Comparison of ENCODE assay signal across 24 cellular contexts in the genomic region with DNA sequence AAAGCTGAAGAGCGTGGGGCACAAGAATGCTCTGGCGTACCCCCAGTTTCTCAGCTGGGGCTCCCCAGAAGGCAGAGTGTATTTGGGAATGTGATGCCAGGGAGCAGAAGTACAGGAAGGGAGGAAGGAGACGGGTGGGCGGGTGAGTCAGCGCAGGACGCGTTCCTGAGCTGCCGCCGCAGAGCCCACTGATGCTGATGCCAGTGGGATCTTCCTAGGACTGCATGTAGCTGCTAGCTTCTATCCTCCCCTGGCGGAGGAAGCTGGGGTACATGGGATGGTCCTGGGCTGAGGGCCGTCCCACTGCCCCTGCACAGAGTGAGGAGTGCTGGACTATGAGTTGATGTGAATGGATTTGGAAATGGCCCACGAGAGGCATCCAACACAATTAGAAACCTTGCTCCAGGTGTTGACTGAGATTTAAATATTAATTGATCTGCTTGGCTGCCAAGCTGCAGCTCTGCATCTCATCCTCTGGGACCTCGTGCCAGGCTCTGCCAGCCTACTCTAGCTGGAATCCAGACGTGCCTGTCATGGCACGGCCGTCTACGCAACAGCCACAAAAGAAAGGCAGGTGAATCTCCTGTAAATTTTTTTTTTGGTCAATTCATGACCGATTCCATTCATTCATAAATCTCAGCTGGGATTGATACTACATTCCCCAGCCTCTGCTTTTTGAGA.
DNase-seq lines count a peak whose midpoint lies in the region; ATAC-seq and TF ChIP-seq lines count a peak whose summit lies in the region.
"Had no signal": no experiment of that assay in that cellular context is flagged by ENCODE, and none has a peak within 500 bp of the region (broad histone marks: within the 10 kb centered on the region; RNA-seq: fewer than 3 reads in every experiment).

No MANE protein-coding gene starts in this region.

- H3K27ac Mint-ChIP-seq in activated naive CD8-positive, alpha-beta T cell treated with anti-CD3 and anti-CD28 coated beads for 36 hours, result no peak overlapping the region
- H3K27ac Mint-ChIP-seq: activated CD4-positive, alpha-beta memory T cell treated with anti-CD3 and anti-CD28 coated beads, Interleukin-2, amount 10 ng/mL, durations not matched to agents 7 days and 5 days; HFFc6; nephron had no signal

- H3K27me3 ChIP-seq in right cardiac atrium (ENCODE audit: control insufficient read depth, insufficient read depth), result no peaks in the 10 kb centered on the region
- H3K27me3 ChIP-seq: ovary had no signal

- no peak overlapping the region for H3K27ac ChIP-seq in right cardiac atrium (ENCODE audit: low read length)
- H3K27ac ChIP-seq: lower lobe of right lung, ovary had no signal

- H3K36me3 Mint-ChIP-seq in activated naive CD8-positive, alpha-beta T cell treated with anti-CD3 and anti-CD28 coated beads for 36 hours, result peaks cover 6% of the 10 kb centered on the region

- H3K27me3 Mint-ChIP-seq in activated naive CD8-positive, alpha-beta T cell treated with anti-CD3 and anti-CD28 coated beads for 36 hours, result no peaks in the 10 kb centered on the region
- H3K27me3 Mint-ChIP-seq: activated CD4-positive, alpha-beta memory T cell treated with anti-CD3 and anti-CD28 coated beads, Interleukin-2, amount 10 ng/mL, durations not matched to agents 7 days and 5 days; CD4-positive, alpha-beta memory T cell had no signal

- ATAC-seq in Right ventricle myocardium inferior (peak; percentile 34), right cardiac atrium (peak; percentile 6 to 26), GM21528 (IDR thresholded peaks at IDR 0.05; ENCODE audit: low FRiP score, unreplicated experiment) (no peak)
- ATAC-seq: stimulated activated naive CD8-positive, alpha-beta T cell treated with anti-CD3 and anti-CD28 coated beads, Interleukin-15, Interleukin-2, amounts not matched to agents 100 U/mL and 50 U/mL, for 24 hours had no signal

- peaks cover 1% of the 10 kb centered on the region for H3K9me3 Mint-ChIP-seq in activated naive CD8-positive, alpha-beta T cell treated with anti-CD3 and anti-CD28 coated beads for 36 hours
- H3K9me3 Mint-ChIP-seq: activated CD4-positive, alpha-beta memory T cell treated with anti-CD3 and anti-CD28 coated beads, Interleukin-2, amount 10 ng/mL, durations not matched to agents 7 days and 5 days had no signal

- no peak for TF ChIP-seq CTCF in epithelial cell of esophagus (IDR thresholded peaks at IDR 0.05; ENCODE audit: insufficient read depth, low read depth, low read length, missing control alignments)

- H3K4me1 ChIP-seq in right cardiac atrium (ENCODE audit: control insufficient read depth, insufficient read depth, low read length), result peaks cover 1% of the 10 kb centered on the region
- H3K4me1 ChIP-seq: lower lobe of right lung had no signal

- H3K4me3 Mint-ChIP-seq in activated naive CD8-positive, alpha-beta T cell treated with anti-CD3 and anti-CD28 coated beads for 36 hours, result no peak overlapping the region
- H3K4me3 Mint-ChIP-seq: activated CD4-positive, alpha-beta memory T cell treated with anti-CD3 and anti-CD28 coated beads, Interleukin-2, amount 10 ng/mL, durations not matched to agents 7 days and 5 days; CD4-positive, alpha-beta memory T cell; HFFc6; nephron had no signal

- H3K4me1 Mint-ChIP-seq in activated naive CD8-positive, alpha-beta T cell treated with anti-CD3 and anti-CD28 coated beads for 36 hours, result peaks cover 1% of the 10 kb centered on the region
- H3K4me1 Mint-ChIP-seq: activated CD4-positive, alpha-beta memory T cell treated with anti-CD3 and anti-CD28 coated beads, Interleukin-2, amount 10 ng/mL, durations not matched to agents 7 days and 5 days; nephron had no signal

- intact Hi-C loops in Right ventricle myocardium inferior (cut with DNase I), result no loop called here
- intact Hi-C loops in cardiac septum (cut with DNase I), result no loop called here
- intact Hi-C loops in right cardiac atrium (cut with DNase I), result no loop called here

- 69% methylated on average over 18 of the region's 18 CpGs for WGBS in right cardiac atrium

- H3K4me3 ChIP-seq in epithelial cell of esophagus (ENCODE audit: low read length), result no peak overlapping the region
- H3K4me3 ChIP-seq in right cardiac atrium (ENCODE audit: low read length), result no peak overlapping the region
- H3K4me3 ChIP-seq: lower lobe of right lung, ovary had no signal

- no peaks in the 10 kb centered on the region for H3K9me3 ChIP-seq in right cardiac atrium (ENCODE audit: control insufficient read depth, low read length)
- H3K9me3 ChIP-seq: lower lobe of right lung, ovary had no signal

- DNase-seq in Right ventricle myocardium inferior (ENCODE audit: missing footprints) (no peak), cardiac septum (ENCODE audit: low spot score) (no peak), epithelial cell of esophagus (ENCODE audit: low read depth) (peak; percentile 36), right cardiac atrium (no peak), KG1 (lab: John Stamatoyannopoulos, UW) (no peak)
- DNase-seq in activated naive CD8-positive, alpha-beta T cell treated with anti-CD3 and anti-CD28 coated beads for 36 hours, result no peak
- no peak for DNase-seq in stimulated activated CD4-positive, alpha-beta T cell treated with anti-CD3 and anti-CD28 coated beads, Interleukin-4, amount 100 ng/mL, for 4 hours
- DNase-seq: 8988T; activated CD4-positive, alpha-beta memory T cell treated with anti-CD3 and anti-CD28 coated beads, Interleukin-2, amount 10 ng/mL, durations not matched to agents 7 days and 5 days; activated CD4-positive, alpha-beta T cell treated with anti-CD3 and anti-CD28 coated beads for 1 hour; activated CD8-positive, alpha-beta memory T cell treated with anti-CD3 and anti-CD28 coated beads, Interleukin-2, amount 50 U/mL, for 4 hours; activated naive CD4-positive, alpha-beta T cell treated with Interleukin-2 at 50 U/mL for 16 hours; CD4-positive, alpha-beta memory T cell; HFFc6; islet precursor cell; lower lobe of right lung; NCI-H1092 treated with DMSO at 0.1 percent for 48 hours; NCI-H1694 treated with DMSO at 0.1 percent for 48 hours; NK-92 treated with Interleukin-12 subunit alpha and Interleukin-12 subunit beta, amount 100 ng/mL, for 24 hours; ovary; small intestine; stimulated activated naive CD8-positive, alpha-beta T cell treated with anti-CD3 and anti-CD28 coated beads, Interleukin-15, Interleukin-2, amounts not matched to agents 100 U/mL and 50 U/mL, for 24 hours had no signal
